In the genomic region with DNA sequence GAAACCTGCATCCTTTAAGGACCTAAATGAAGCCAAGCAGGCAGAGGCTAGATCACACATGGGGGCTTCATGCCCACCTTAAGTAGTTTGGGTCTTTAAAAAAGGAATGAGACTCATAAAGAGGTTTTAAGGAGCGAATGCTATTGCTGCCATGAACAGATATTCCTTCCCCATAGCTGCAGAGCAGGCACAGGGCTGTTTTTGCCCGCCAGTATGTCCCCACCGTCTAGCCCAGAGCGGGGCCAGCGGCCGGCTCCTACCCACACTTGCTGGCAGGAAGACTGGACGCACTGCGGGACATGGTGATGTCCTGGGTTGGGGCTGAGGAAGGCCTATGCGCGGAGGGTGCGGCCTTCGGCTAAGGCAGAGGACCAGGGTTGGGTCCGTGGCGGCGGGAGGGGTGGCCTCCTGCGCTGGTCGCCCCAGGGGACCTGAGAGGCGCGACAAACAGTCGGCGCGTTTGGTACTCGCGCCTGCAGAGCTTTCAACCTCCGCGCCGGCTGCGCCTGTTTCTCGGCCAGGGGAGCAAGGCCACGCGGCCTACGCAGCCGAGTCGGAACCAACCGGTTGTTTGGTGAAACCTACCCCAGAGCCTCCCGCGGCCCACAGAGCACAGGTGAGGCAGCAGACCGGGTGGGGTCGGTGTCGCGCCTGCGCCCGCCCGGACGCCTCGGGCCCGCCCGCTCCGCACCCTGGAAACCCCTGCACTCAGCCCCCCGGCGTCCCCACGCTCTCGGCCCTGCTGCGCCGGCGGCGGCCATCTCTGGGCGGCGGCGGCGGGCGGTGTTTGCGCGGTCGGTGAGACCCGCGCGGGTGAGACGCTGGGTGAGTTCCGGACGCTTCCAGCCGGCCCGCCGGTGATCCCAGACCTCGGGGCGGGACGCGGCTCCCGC, we compare ENCODE assay signal across 1 cellular context.
TF ChIP-seq lines count a peak whose summit lies in the region.

A gene with protein sequence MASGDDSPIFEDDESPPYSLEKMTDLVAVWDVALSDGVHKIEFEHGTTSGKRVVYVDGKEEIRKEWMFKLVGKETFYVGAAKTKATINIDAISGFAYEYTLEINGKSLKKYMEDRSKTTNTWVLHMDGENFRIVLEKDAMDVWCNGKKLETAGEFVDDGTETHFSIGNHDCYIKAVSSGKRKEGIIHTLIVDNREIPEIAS (plus strand): TSS at position 450 of the 893 bp plus-strand sequence. CDS start 10,956 bp downstream, outside the sequence.

TF ChIP-seq in H1, 55 proteins besides CTCF, POLR2A, EP300 and RAD21:
- TF ChIP-seq SUZ12 (IDR thresholded peaks at IDR 0.05; ENCODE audit: low read length) (no peak), HDAC2 (IDR thresholded peaks at IDR 0.05; ENCODE audit: borderline replicate concordance in 1 of 2, low read depth in 2 of 2, low read length in 2 of 2) (0 out of 4 replicates have a peak, but pooled peaks of 1 of the 2 experiments have one; percentile 12), TAF1 (IDR thresholded peaks at IDR 0.05; ENCODE audit: low read depth, low read length) (peak; percentile 66; the same call in 1 of the 2 replicates), EGR1 (IDR thresholded peaks at IDR 0.05; ENCODE audit: borderline replicate concordance, low read depth, low read length) (0 out of 2 replicates have a peak, but pooled peaks have one; percentile 68), KDM4A (IDR thresholded peaks at IDR 0.05; ENCODE audit: low read depth, low read length, severe bottlenecking) (peak; percentile 74), FOSL1 (IDR thresholded peaks at IDR 0.05; ENCODE audit: insufficient read depth, low read depth, low read length) (no peak), YY1 (IDR thresholded peaks at IDR 0.05; ENCODE audit: low read depth, low read length) (0 out of 2 replicates have a peak, but pooled peaks have one; percentile 44), RBBP5 (IDR thresholded peaks at IDR 0.05; ENCODE audit: borderline replicate concordance, low read depth, low read length) (no peak; the same call in 1 of the 2 replicates), TAF7 (optimal IDR thresholded peaks at IDR 0.05; ENCODE audit: borderline replicate concordance, low read depth, low read length) (peak; percentile 4), CTBP2 (IDR thresholded peaks at IDR 0.05; ENCODE audit: borderline replicate concordance, insufficient read depth, insufficient read length, low read length) (peak; percentile 50), PHF8 (conservative IDR thresholded peaks at IDR 0.05; ENCODE audit: low read depth, low read length) (peak; percentile 61), POLR2AphosphoS5 (IDR thresholded peaks at IDR 0.05; ENCODE audit: low read depth, low read length) (peak; percentile 60), KDM5A (IDR thresholded peaks at IDR 0.05; ENCODE audit: low read length) (no peak), TBP (IDR thresholded peaks at IDR 0.05; ENCODE audit: low read depth, low read length) (peak; percentile 54), ASH2L (IDR thresholded peaks at IDR 0.05; ENCODE audit: low read length) (peak; percentile 49), GABPA (IDR thresholded peaks at IDR 0.05; ENCODE audit: borderline replicate concordance, insufficient read depth, low read length) (peak; percentile 61; the same call in 1 of the 2 replicates)
- TF ChIP-seq, protein P1, sequence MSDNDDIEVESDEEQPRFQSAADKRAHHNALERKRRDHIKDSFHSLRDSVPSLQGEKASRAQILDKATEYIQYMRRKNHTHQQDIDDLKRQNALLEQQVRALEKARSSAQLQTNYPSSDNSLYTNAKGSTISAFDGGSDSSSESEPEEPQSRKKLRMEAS (IDR thresholded peaks at IDR 0.05): peak; percentile 91
- TF ChIP-seq, protein P2, sequence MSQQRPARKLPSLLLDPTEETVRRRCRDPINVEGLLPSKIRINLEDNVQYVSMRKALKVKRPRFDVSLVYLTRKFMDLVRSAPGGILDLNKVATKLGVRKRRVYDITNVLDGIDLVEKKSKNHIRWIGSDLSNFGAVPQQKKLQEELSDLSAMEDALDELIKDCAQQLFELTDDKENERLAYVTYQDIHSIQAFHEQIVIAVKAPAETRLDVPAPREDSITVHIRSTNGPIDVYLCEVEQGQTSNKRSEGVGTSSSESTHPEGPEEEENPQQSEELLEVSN (IDR thresholded peaks at IDR 0.05): peak; percentile 79
